28 cellular contexts compared by ENCODE assay signal in genomic region chr3:187823802-187824201, GRCh38.
DNase-seq lines count a peak whose midpoint lies in the region; ATAC-seq, FAIRE-seq and TF ChIP-seq lines count a peak whose summit lies in the region.
"Had no signal": no experiment of that assay in that cellular context is flagged by ENCODE, and none has a peak within 500 bp of the region (broad histone marks: within the 10 kb centered on the region; RNA-seq: fewer than 3 reads in every experiment).

No MANE protein-coding gene starts in this region.

- TF ChIP-seq CTCF in esophagus muscularis mucosa (IDR thresholded peaks at IDR 0.05) (no peak), natural killer cell (IDR thresholded peaks at IDR 0.05) (no peak)

- no peaks in the 10 kb centered on the region for H3K9me3 Mint-ChIP-seq in natural killer cell
- H3K9me3 Mint-ChIP-seq in stimulated activated effector memory CD8-positive, alpha-beta T cell treated with anti-CD3 and anti-CD28 coated beads, Interleukin-12 subunit alpha, Interleukin-12 subunit beta, amount 100 ng/mL, for 72 hours: peaks cover 8% of the 10 kb centered on the region
- peaks cover 0 to 3% of the 10 kb centered on the region in 2 donors for H3K9me3 Mint-ChIP-seq in activated T-cell treated with anti-CD3 and anti-CD28 coated beads, Interleukin-2, amount 50 U/mL, for 72 hours
- H3K9me3 Mint-ChIP-seq: CD4-positive, alpha-beta memory T cell; CD8-positive, alpha-beta memory T cell had no signal

- intact Hi-C loops in esophagus muscularis mucosa (cut with DNase I) (no loop called here), natural killer cell (cut with micrococcal nuclease) (no loop called here)

- DNase-seq in esophagus muscularis mucosa (ENCODE audit: extremely low spot score) (peak; percentile 82), natural killer cell (no peak), urothelium cell line (ENCODE audit: low spot score) (no peak), NCI-H510A (lab: John Stamatoyannopoulos, UW) (no peak)
- no peak for DNase-seq in stimulated activated effector memory CD8-positive, alpha-beta T cell treated with anti-CD3 and anti-CD28 coated beads, Interleukin-12 subunit alpha, Interleukin-12 subunit beta, amount 100 ng/mL, for 72 hours (ENCODE audit: low spot score in 2 of 2)
- DNase-seq in activated T-cell treated with anti-CD3 and anti-CD28 coated beads, Interleukin-2, amount 50 U/mL, for 72 hours: no peak
- DNase-seq: 8988T; ACHN; BE2C; C1 segment of cervical spinal cord; CD4-positive, alpha-beta memory T cell; CD4-positive, CD25-positive, alpha-beta regulatory T cell; CD8-positive, alpha-beta memory T cell; COR-L47; DMS 273 treated with DMSO at 0.1 percent for 48 hours; DMS153; DMS53; DMS79; DND-41; EL; GDM1 had no signal

- H3K27ac ChIP-seq in esophagus muscularis mucosa (replicated peaks in 1 of 4): no peak overlapping the region
- H3K27ac ChIP-seq: BLaER1 had no signal

- peaks cover 34 to 45% of the 10 kb centered on the region in 2 donors for H3K4me1 Mint-ChIP-seq in natural killer cell
- H3K4me1 Mint-ChIP-seq in stimulated activated effector memory CD8-positive, alpha-beta T cell treated with anti-CD3 and anti-CD28 coated beads, Interleukin-12 subunit alpha, Interleukin-12 subunit beta, amount 100 ng/mL, for 72 hours: peaks cover 37% of the 10 kb centered on the region
- H3K4me1 Mint-ChIP-seq in activated T-cell treated with anti-CD3 and anti-CD28 coated beads, Interleukin-2, amount 50 U/mL, for 72 hours (ENCODE audit: low read depth): peaks cover 19% of the 10 kb centered on the region

- H3K4me3 Mint-ChIP-seq in natural killer cell: no peak overlapping the region
- H3K4me3 Mint-ChIP-seq in stimulated activated effector memory CD8-positive, alpha-beta T cell treated with anti-CD3 and anti-CD28 coated beads, Interleukin-12 subunit alpha, Interleukin-12 subunit beta, amount 100 ng/mL, for 72 hours: no peak overlapping the region
- no peak overlapping the region for H3K4me3 Mint-ChIP-seq in activated T-cell treated with anti-CD3 and anti-CD28 coated beads, Interleukin-2, amount 50 U/mL, for 72 hours
- H3K4me3 Mint-ChIP-seq: CD14-positive monocyte; CD4-positive, alpha-beta memory T cell; CD4-positive, CD25-positive, alpha-beta regulatory T cell; CD8-positive, alpha-beta memory T cell had no signal

- no peaks in the 10 kb centered on the region for H3K27me3 ChIP-seq in esophagus muscularis mucosa
- H3K27me3 ChIP-seq: BE2C, BLaER1 had no signal

- peak overlapping the region; percentile 9 to 41 for H3K27ac Mint-ChIP-seq in natural killer cell
- no peak overlapping the region for H3K27ac Mint-ChIP-seq in stimulated activated effector memory CD8-positive, alpha-beta T cell treated with anti-CD3 and anti-CD28 coated beads, Interleukin-12 subunit alpha, Interleukin-12 subunit beta, amount 100 ng/mL, for 72 hours
- no peak overlapping the region for H3K27ac Mint-ChIP-seq in activated T-cell treated with anti-CD3 and anti-CD28 coated beads, Interleukin-2, amount 50 U/mL, for 72 hours
- H3K27ac Mint-ChIP-seq: CD14-positive monocyte had no signal

- no peak for TF ChIP-seq POLR2A in esophagus muscularis mucosa (IDR thresholded peaks at IDR 0.05; ENCODE audit: low read depth)

- no peaks in the 10 kb centered on the region for H3K27me3 Mint-ChIP-seq in natural killer cell (ENCODE audit: low read depth in 2 of 2)
- H3K27me3 Mint-ChIP-seq in activated T-cell treated with anti-CD3 and anti-CD28 coated beads, Interleukin-2, amount 50 U/mL, for 72 hours (ENCODE audit: low read depth): no peaks in the 10 kb centered on the region
- H3K27me3 Mint-ChIP-seq: CD4-positive, alpha-beta memory T cell; CD4-positive, CD25-positive, alpha-beta regulatory T cell; CD8-positive, alpha-beta memory T cell had no signal

- no peak overlapping the region for H3K4me3 ChIP-seq in esophagus muscularis mucosa
- H3K4me3 ChIP-seq: BLaER1, GM12878 had no signal

- no peaks in the 10 kb centered on the region for H3K4me1 ChIP-seq in esophagus muscularis mucosa
- H3K4me1 ChIP-seq: BE2C had no signal

- no peaks in the 10 kb centered on the region for H3K36me3 ChIP-seq in esophagus muscularis mucosa
- H3K36me3 ChIP-seq: BE2C, BLaER1 had no signal

- FAIRE-seq in urothelium cell line (lab: Jason Lieb, UNC): no peak
- FAIRE-seq: A204.1, GM12878, GM12892, GM18507 had no signal

- WGBS in esophagus muscularis mucosa: 95% methylated on average over 3 of the region's 3 CpGs

- H3K9me3 ChIP-seq in esophagus muscularis mucosa: no peaks in the 10 kb centered on the region
- H3K9me3 ChIP-seq: BE2C, BLaER1 had no signal

- no peak for TF ChIP-seq EP300 in esophagus muscularis mucosa (IDR thresholded peaks at IDR 0.05)

- no peak for ATAC-seq in natural killer cell
- ATAC-seq in stimulated activated effector memory CD8-positive, alpha-beta T cell treated with anti-CD3 and anti-CD28 coated beads, Interleukin-12 subunit alpha, Interleukin-12 subunit beta, amount 100 ng/mL, for 72 hours: peak; percentile 60
- no peak for ATAC-seq in HG03159 (IDR thresholded peaks at IDR 0.05; ENCODE audit: unreplicated experiment)
- no peak for ATAC-seq in activated T-cell treated with anti-CD3 and anti-CD28 coated beads, Interleukin-2, amount 50 U/mL, for 72 hours (replicated peaks in 1 of 2)
- ATAC-seq: GM12878 had no signal

- H3K36me3 Mint-ChIP-seq in natural killer cell: no peaks in the 10 kb centered on the region
- H3K36me3 Mint-ChIP-seq in stimulated activated effector memory CD8-positive, alpha-beta T cell treated with anti-CD3 and anti-CD28 coated beads, Interleukin-12 subunit alpha, Interleukin-12 subunit beta, amount 100 ng/mL, for 72 hours: no peaks in the 10 kb centered on the region
- H3K36me3 Mint-ChIP-seq in activated T-cell treated with anti-CD3 and anti-CD28 coated beads, Interleukin-2, amount 50 U/mL, for 72 hours (ENCODE audit: insufficient read depth in 2 of 2): peaks cover 0 to 2% of the 10 kb centered on the region in 2 donors
- H3K36me3 Mint-ChIP-seq: CD14-positive monocyte; CD4-positive, alpha-beta memory T cell; CD4-positive, CD25-positive, alpha-beta regulatory T cell; CD8-positive, alpha-beta memory T cell had no signal

Comparison
In these comparisons a context has a peak if more than half of its experiments do, and no peak if none do; other contexts are left out.
1. H3K27ac Mint-ChIP-seq: peak in natural killer cell (2 of 2); none in stimulated activated effector memory CD8-positive, alpha-beta T cell treated with anti-CD3 and anti-CD28 coated beads, Interleukin-12 subunit alpha, Interleukin-12 subunit beta, amount 100 ng/mL, for 72 hours (single experiment) and activated T-cell treated with anti-CD3 and anti-CD28 coated beads, Interleukin-2, amount 50 U/mL, for 72 hours (single experiment).